ENCODE assay signal across 8 cellular contexts in the genomic region with DNA sequence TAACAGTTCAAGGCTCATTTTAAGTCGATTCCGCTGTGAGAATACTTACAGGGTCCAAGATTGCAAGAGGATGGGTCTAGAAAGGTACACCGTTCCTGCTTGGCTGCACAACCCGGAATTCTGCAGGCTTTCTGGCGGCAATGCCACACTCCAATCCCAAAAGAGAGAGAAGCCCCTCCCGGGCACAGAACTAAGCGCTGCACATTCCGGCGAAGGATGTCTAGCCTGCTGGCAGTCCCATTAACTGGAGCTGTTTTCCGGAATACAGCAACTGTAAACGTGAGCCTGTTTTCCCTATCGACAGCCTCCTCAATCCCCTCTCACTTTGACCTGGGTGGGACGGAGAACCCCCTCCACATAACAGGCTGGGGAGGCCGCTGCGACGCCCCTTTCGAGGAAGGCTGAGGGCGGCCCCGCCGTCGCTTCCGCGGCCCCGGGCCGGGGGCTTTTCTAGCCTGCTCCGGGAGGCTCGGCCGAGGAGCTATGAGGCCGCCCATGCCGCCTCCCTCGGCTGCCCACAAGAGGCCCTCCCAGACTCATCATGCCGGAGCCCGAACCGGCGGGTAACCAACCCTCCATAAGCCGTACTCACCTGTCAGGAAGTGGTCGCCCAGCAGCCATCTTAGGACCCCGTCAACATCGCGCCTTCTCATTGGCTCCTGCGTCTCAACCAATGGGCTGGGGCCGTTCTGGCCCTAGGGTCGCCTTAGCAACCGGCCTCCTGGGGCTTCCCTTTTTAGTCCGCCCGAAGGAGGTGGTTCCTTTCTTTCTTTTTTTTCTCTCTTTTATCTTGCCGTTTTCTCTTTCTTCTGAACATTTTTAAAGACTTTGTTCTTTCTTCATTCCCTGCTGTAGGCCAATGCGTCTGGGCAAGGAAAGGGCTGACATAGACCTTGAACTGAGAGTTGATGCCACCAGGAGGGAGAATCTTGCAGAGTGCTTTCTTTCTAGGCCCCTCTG. TPM values are rescaled to one million over a fixed set of nuclear protein-coding genes. Genes with fewer than 3 reads are reported as not detected.
A peak's percentile ranks its signal among the peaks of the same experiment; 100 is the strongest.
DNase-seq lines count a peak whose midpoint lies in the region; ATAC-seq, FAIRE-seq and TF ChIP-seq lines count a peak whose summit lies in the region.

Gene FAM204A, minus strand, starts transcription at position 647 of the 960 bp plus-strand sequence. CDS start 5,909 bp downstream, outside the sequence.

- TF ChIP-seq CTCF in GM12864 (IDR thresholded peaks at IDR 0.05; ENCODE audit: low read depth, low read length, missing control alignments) (no peak), pancreas (IDR thresholded peaks at IDR 0.05) (no peak), tibial artery (IDR thresholded peaks at IDR 0.05) (no peak)

- no peaks in the 10 kb centered on the region for H3K9me3 ChIP-seq in pancreas
- H3K9me3 ChIP-seq in tibial artery, result no peaks in the 10 kb centered on the region

- H3K27ac ChIP-seq in pancreas (peak within 1 kb of the TSS; percentile 43 to 70 (median 54)), tibial artery (peak within 1 kb of the TSS; percentile 81 to 83)

- H3K27me3 ChIP-seq in pancreas (no peaks in the 10 kb centered on the region), tibial artery (no peaks in the 10 kb centered on the region)

- FAIRE-seq in pancreas (lab: Jason Lieb, UNC), result peak; percentile 64

- ATAC-seq in HG02759 (IDR thresholded peaks at IDR 0.05; ENCODE audit: unreplicated experiment) (peak; percentile 100), Right ventricle myocardium superior (ENCODE audit: poor library complexity) (peak; percentile 99), pancreas (peak; percentile 100)

- DNase-seq in GM12864 (ENCODE audit: low read depth) (peak; percentile 88), NCI-H1417 (lab: John Stamatoyannopoulos, UW) (peak; percentile 89 to 95 (median 90)), SW 1271 (lab: John Stamatoyannopoulos, UW) (peak; percentile 26 to 80), Right ventricle myocardium superior (peak; percentile 97), pancreas (peak; percentile 88 to 95 (median 92)), tibial artery (peak; percentile 95 to 96)
- DNase-seq in activated naive CD8-positive, alpha-beta T cell treated with anti-CD3 and anti-CD28 coated beads, Interleukin-2, amount 50 U/mL, for 16 hours (ENCODE audit: low read depth, low spot score), result peak; percentile 88

- H3K36me3 ChIP-seq in pancreas (no peaks in the 10 kb centered on the region), tibial artery (peaks cover 0 to 5% (median 0%) of the 10 kb centered on the region in 3 donors)

- intact Hi-C loops in Right ventricle myocardium superior (cut with DNase I), result no loop called here
- intact Hi-C loops in pancreas (cut with DNase I), result no loop called here
- intact Hi-C loops in tibial artery (cut with DNase I; ENCODE audit: low total_unique reads), result loop anchor here (10.0 kb wide), 1 partner anchor 807 kb away; no protein-coding TSS in a partner anchor

- H3K4me3 ChIP-seq in GM12864 (ENCODE audit: low read depth, low read length), result peak within 1 kb of the TSS; percentile 94
- H3K4me3 ChIP-seq in pancreas, result peak within 1 kb of the TSS; percentile 89 to 100 (median 92)
- H3K4me3 ChIP-seq in tibial artery, result peak within 1 kb of the TSS; percentile 79 to 82

- peaks cover 0 to 15% (median 0%) of the 10 kb centered on the region in 3 donors for H3K4me1 ChIP-seq in pancreas
- H3K4me1 ChIP-seq in tibial artery, result peaks cover 0 to 40% (median 13%) of the 10 kb centered on the region in 4 donors

- 0% methylated on average over 45 to 48 of the region's 48 CpGs for WGBS in pancreas, 2 donors

RNA-seq across cellular contexts. Expression of gene FAM204A, which starts in this region (rescaled TPM):
- total RNA-seq in Right ventricle myocardium superior, result 58.8 TPM
- total RNA-seq in pancreas, result 10 to 100 TPM; 25.7 to 37.2 (median 27.5) TPM
- polyA plus RNA-seq in pancreas, result 10 to 100 TPM; 14.4 to 34.8 TPM

Comparison
In these comparisons a context has a peak if more than half of its experiments do, and no peak if none do; other contexts are left out.
1. Peak in every context shown above with its lines: DNase-seq, ATAC-seq, H3K4me3 ChIP-seq and H3K27ac ChIP-seq.